ENCODE assay signal across 13 cellular contexts in genomic region chr6:33721529-33721928, GRCh38. TPM values are rescaled to one million over a fixed set of nuclear protein-coding genes. Genes with fewer than 3 reads are reported as not detected.
DNase-seq lines count a peak whose midpoint lies in the region; ATAC-seq and TF ChIP-seq lines count a peak whose summit lies in the region.
"Had no signal": no experiment of that assay in that cellular context is flagged by ENCODE, and none has a peak within 500 bp of the region (broad histone marks: within the 10 kb centered on the region; RNA-seq: fewer than 3 reads in every experiment).

No MANE protein-coding gene starts in this region.

- no peak overlapping the region for H2AFZ ChIP-seq in Karpas-422 (ENCODE audit: low read length)
- H2AFZ ChIP-seq in neuronal stem cell (ENCODE audit: low read length): no peak overlapping the region

- ATAC-seq in gastrocnemius medialis (no peak), HG03378 (IDR thresholded peaks at IDR 0.05; ENCODE audit: unreplicated experiment) (no peak)

- intact Hi-C loops in esophagus squamous epithelium (cut with DNase I) (no loop called here), gastrocnemius medialis (cut with DNase I; ENCODE audit: low total_unique reads) (loop anchor here (10.0 kb wide), 1 partner anchor 407 kb away; the partner anchor contains the start of genes TAPBP and ZBTB22)

- H3K9me3 ChIP-seq in Karpas-422 (ENCODE audit: low read length): no peaks in the 10 kb centered on the region
- no peaks in the 10 kb centered on the region for H3K9me3 ChIP-seq in esophagus squamous epithelium
- H3K9me3 ChIP-seq in gastrocnemius medialis: no peaks in the 10 kb centered on the region
- no peaks in the 10 kb centered on the region for H3K9me3 ChIP-seq in neuronal stem cell (replicated peaks in 1 of 2; ENCODE audit: control insufficient read depth in 2 of 2, insufficient read depth in 1 of 2, low read depth in 1 of 2, low read length in 2 of 2)

- H4K20me1 ChIP-seq in Karpas-422 (ENCODE audit: insufficient read depth, low read depth, low read length): peaks cover 9% of the 10 kb centered on the region; the same call in 1 of the 2 replicates

- H3K4me3 ChIP-seq in Karpas-422 (ENCODE audit: low read length): 0 out of 2 replicates have a peak overlapping the region, but pooled peaks have one; percentile 15
- H3K4me3 ChIP-seq in esophagus squamous epithelium: no peak overlapping the region
- H3K4me3 ChIP-seq in gastrocnemius medialis: no peak overlapping the region
- no peak overlapping the region for H3K4me3 ChIP-seq in neuronal stem cell (ENCODE audit: low read length in 2 of 2)

- DNase-seq in Karpas-422: peak; percentile 52
- no peak for DNase-seq in esophagus squamous epithelium (lab: John Stamatoyannopoulos, UW)
- DNase-seq in gastrocnemius medialis: no peak
- DNase-seq in activated T-cell treated with anti-CD3 and anti-CD28 coated beads, Interleukin-2, amount 50 U/mL, for 48 hours: no peak
- DNase-seq in neuronal stem cell (ENCODE audit: low spot score): no peak
- DNase-seq: CD8-positive, alpha-beta memory T cell; H9; NCI-H2107; NCI-H226; SHP77 treated with DMSO at 0.1 percent for 48 hours had no signal

- no peak overlapping the region for H4K91ac ChIP-seq in neuronal stem cell (ENCODE audit: low read depth, low read length, poor library complexity)

- no peak overlapping the region for H2BK15ac ChIP-seq in neuronal stem cell (ENCODE audit: low read length)

- H2BK12ac ChIP-seq in neuronal stem cell (ENCODE audit: low read length): no peak overlapping the region

- no peak overlapping the region for H2AK5ac ChIP-seq in neuronal stem cell (ENCODE audit: low read depth, low read length)

- in situ Hi-C loops in gastrocnemius medialis (cut with MboI; ENCODE audit: low sequenced_read_pairs in 4 of 4): no loop called here

- WGBS in esophagus squamous epithelium, 2 donors: 51 to 53% methylated on average over 6 of the region's 6 CpGs
- no CpG with 5 or more reads among the region's 6 CpGs for WGBS in neuronal stem cell (ENCODE audit: extremely low coverage in 2 of 2, insufficient read length in 2 of 2, insufficient replicate concordance in 1 of 2), 2 donors

- H2BK5ac ChIP-seq in neuronal stem cell (ENCODE audit: low read length): no peak overlapping the region

- H3K9ac ChIP-seq in Karpas-422 (ENCODE audit: low read length) (no peak overlapping the region), neuronal stem cell (ENCODE audit: low read depth, low read length, poor library complexity) (no peak overlapping the region)

- H2BK120ac ChIP-seq in neuronal stem cell (ENCODE audit: low read depth, low read length): no peak overlapping the region

- no peak overlapping the region for H3K18ac ChIP-seq in neuronal stem cell (ENCODE audit: low read length)

- peak overlapping the region; percentile 50 for H3K4me2 ChIP-seq in Karpas-422 (ENCODE audit: low read depth, low read length, poor library complexity, severe bottlenecking)
- H3K4me2 ChIP-seq in neuronal stem cell (ENCODE audit: insufficient read depth, low read length, poor library complexity, severe bottlenecking): no peak overlapping the region

- H3K27me3 ChIP-seq in Karpas-422 (ENCODE audit: low read length) (no peaks in the 10 kb centered on the region), esophagus squamous epithelium (peaks cover 0 to 7% (median 0%) of the 10 kb centered on the region in 4 donors), gastrocnemius medialis (no peaks in the 10 kb centered on the region), neuronal stem cell (ENCODE audit: control insufficient read depth in 3 of 3, insufficient read depth in 3 of 3, low read depth in 1 of 3, low read length in 3 of 3) (peaks cover 0 to 33% (median 0%) of the 10 kb centered on the region in 3 experiments)

- no peak for TF ChIP-seq POLR2A in esophagus squamous epithelium (IDR thresholded peaks at IDR 0.05)
- no peak for TF ChIP-seq POLR2A in gastrocnemius medialis (IDR thresholded peaks at IDR 0.05)

- H3K36me3 ChIP-seq in Karpas-422 (ENCODE audit: insufficient read depth, low read length) (no peaks in the 10 kb centered on the region), esophagus squamous epithelium (no peaks in the 10 kb centered on the region), gastrocnemius medialis (peaks cover 0 to 35% of the 10 kb centered on the region in 2 donors), neuronal stem cell (replicated peaks in 1 of 2; ENCODE audit: control insufficient read depth in 2 of 2, insufficient read depth in 2 of 2, low read length in 2 of 2) (no peaks in the 10 kb centered on the region)

- H4K8ac ChIP-seq in neuronal stem cell (ENCODE audit: low read depth, low read length): no peak overlapping the region

- H3K4ac ChIP-seq in neuronal stem cell (ENCODE audit: low read length): no peak overlapping the region

- no peak for TF ChIP-seq CTCF in C4-2B (conservative IDR thresholded peaks at IDR 0.05)
- no peak for TF ChIP-seq CTCF in esophagus squamous epithelium (IDR thresholded peaks at IDR 0.05)
- TF ChIP-seq CTCF in gastrocnemius medialis (IDR thresholded peaks at IDR 0.05 in 4 of 5, conservative IDR thresholded peaks at IDR 0.05 in 1 of 5): no peak

- no peak overlapping the region for H3K14ac ChIP-seq in neuronal stem cell (ENCODE audit: low read length)

- no peak overlapping the region for H3K23ac ChIP-seq in neuronal stem cell (ENCODE audit: low read depth, low read length, poor library complexity)

- H3K79me2 ChIP-seq in Karpas-422 (ENCODE audit: low read length): no peaks in the 10 kb centered on the region

- H3K79me1 ChIP-seq in neuronal stem cell (ENCODE audit: low read depth, low read length): no peaks in the 10 kb centered on the region

- no peaks in the 10 kb centered on the region for H3K9me2 ChIP-seq in Karpas-422 (replicated peaks; ENCODE audit: insufficient read depth, low read length)

- H3K4me1 ChIP-seq in Karpas-422 (ENCODE audit: low read length): peaks cover 17% of the 10 kb centered on the region
- peaks cover 11 to 50% (median 40%) of the 10 kb centered on the region in 3 donors for H3K4me1 ChIP-seq in esophagus squamous epithelium
- H3K4me1 ChIP-seq in gastrocnemius medialis: peaks cover 9 to 14% of the 10 kb centered on the region in 2 donors
- peaks cover 0 to 2% of the 10 kb centered on the region in 2 donors for H3K4me1 ChIP-seq in neuronal stem cell (ENCODE audit: control insufficient read depth in 2 of 2, insufficient read depth in 1 of 2, low read depth in 1 of 2, low read length in 2 of 2)

- H3K27ac ChIP-seq in C4-2B: peak overlapping the region; percentile 70; the same call in 1 of the 2 replicates
- H3K27ac ChIP-seq in Karpas-422 (ENCODE audit: low read length): no peak overlapping the region
- peak overlapping the region; percentile 15 to 84 (median 77) for H3K27ac ChIP-seq in esophagus squamous epithelium
- H3K27ac ChIP-seq in gastrocnemius medialis: peak overlapping the region; percentile 76 to 100 (median 99)
- no peak overlapping the region for H3K27ac ChIP-seq in neuronal stem cell (replicated peaks; ENCODE audit: low read length)

RNA-seq across cellular contexts. Expression of gene UQCC2, which starts 10.0 kb away (rescaled TPM):
- total RNA-seq in Karpas-422 (2014; rRNA removed; shearing (Covaris generic); ENCODE audit: low replicate concordance): 32.8 and 48.9 TPM in 2 replicates
- total RNA-seq in esophagus squamous epithelium (10 to 100 TPM in 3 of 4 donors, 1 to 10 TPM in 1; 7.8 to 36.8 (median 13.7) TPM), gastrocnemius medialis (100 to 1,000 TPM in 1 of 4 donors, 10 to 100 TPM in 3; 50.7 to 101 (median 63.5) TPM)
- polyA plus RNA-seq in neuronal stem cell (2013, experiment 1 of 2): 222 TPM
- polyA plus RNA-seq in neuronal stem cell (2013, experiment 2 of 2): 222 TPM

RNA-seq across cellular contexts. Expression of gene IP6K3, which starts 25.2 kb away (rescaled TPM):
- not detected in 2 replicates for total RNA-seq in Karpas-422 (2014; rRNA removed; shearing (Covaris generic); ENCODE audit: low replicate concordance)
- total RNA-seq in esophagus squamous epithelium (1 to 10 TPM in 2 of 4 donors, under 1 TPM in 1, not detected in 1; 0.75 to 5.5 (median 1.7) TPM), gastrocnemius medialis (100 to 1,000 TPM; 287 to 570 (median 348) TPM)
- 1.7 TPM for polyA plus RNA-seq in neuronal stem cell (2013, experiment 1 of 2)
- 1.4 TPM for polyA plus RNA-seq in neuronal stem cell (2013, experiment 2 of 2)
- total RNA-seq: CD8-positive, alpha-beta memory T cell; HT1080 had no signal
- polyA plus RNA-seq: CD8-positive, alpha-beta memory T cell had no signal

Comparison
In these comparisons a context has a peak if more than half of its experiments do, and no peak if none do; other contexts are left out.
1. H3K27ac ChIP-seq: peak in C4-2B (single experiment), esophagus squamous epithelium (4 of 4) and gastrocnemius medialis (4 of 4); none in Karpas-422 (single experiment) and neuronal stem cell (single experiment).
2. RNA of gene IP6K3, which starts 25.2 kb away (total RNA-seq): 287 to 570 TPM in gastrocnemius medialis; 0.75 to 5.5 TPM in esophagus squamous epithelium and not detected in Karpas-422; every median in the first group is over 10 times any median in the second.